34 cellular contexts compared by ENCODE assay signal in genomic region chr2:154093856-154094255, GRCh38.
"Had no signal": no experiment of that assay in that cellular context is flagged by ENCODE, and none has a peak within 500 bp of the region (broad histone marks: within the 10 kb centered on the region; RNA-seq: fewer than 3 reads in every experiment).

No MANE protein-coding gene starts in this region.

- DNase-seq: Karpas-422, Kasumi-1, MG63, MM.1S, MV-4-11, NCI-H1048, NCI-H1092, NCI-H1092 treated with DMSO at 0.1 percent for 48 hours, NCI-H1105, NCI-H1105 treated with DMSO at 0.1 percent for 48 hours, NCI-H1417, NCI-H1417 treated with DMSO at 0.1 percent for 48 hours, NCI-H1436, NCI-H1436 treated with DMSO at 0.1 percent for 48 hours, NCI-H146, NCI-H1694, NCI-H1694 treated with DMSO at 0.1 percent for 48 hours, NCI-H187, NCI-H187 treated with DMSO at 0.1 percent for 48 hours, NCI-H1930, NCI-H2029, NCI-H2029 treated with DMSO at 0.1 percent for 48 hours, NCI-H2081, NCI-H2081 treated with DMSO at 0.1 percent for 48 hours, NCI-H2107, NCI-H2171, NCI-H2171 treated with DMSO at 0.1 percent for 48 hours, NCI-H2227 treated with DMSO at 0.1 percent for 48 hours, NCI-H226, NCI-H345, NCI-H446, NCI-H446 treated with DMSO at 0.1 percent for 48 hours, NCI-H510A, NCI-H510A treated with DMSO at 0.1 percent for 48 hours had no signal
